Comparison of ENCODE assay signal across 29 cellular contexts in the genomic region with DNA sequence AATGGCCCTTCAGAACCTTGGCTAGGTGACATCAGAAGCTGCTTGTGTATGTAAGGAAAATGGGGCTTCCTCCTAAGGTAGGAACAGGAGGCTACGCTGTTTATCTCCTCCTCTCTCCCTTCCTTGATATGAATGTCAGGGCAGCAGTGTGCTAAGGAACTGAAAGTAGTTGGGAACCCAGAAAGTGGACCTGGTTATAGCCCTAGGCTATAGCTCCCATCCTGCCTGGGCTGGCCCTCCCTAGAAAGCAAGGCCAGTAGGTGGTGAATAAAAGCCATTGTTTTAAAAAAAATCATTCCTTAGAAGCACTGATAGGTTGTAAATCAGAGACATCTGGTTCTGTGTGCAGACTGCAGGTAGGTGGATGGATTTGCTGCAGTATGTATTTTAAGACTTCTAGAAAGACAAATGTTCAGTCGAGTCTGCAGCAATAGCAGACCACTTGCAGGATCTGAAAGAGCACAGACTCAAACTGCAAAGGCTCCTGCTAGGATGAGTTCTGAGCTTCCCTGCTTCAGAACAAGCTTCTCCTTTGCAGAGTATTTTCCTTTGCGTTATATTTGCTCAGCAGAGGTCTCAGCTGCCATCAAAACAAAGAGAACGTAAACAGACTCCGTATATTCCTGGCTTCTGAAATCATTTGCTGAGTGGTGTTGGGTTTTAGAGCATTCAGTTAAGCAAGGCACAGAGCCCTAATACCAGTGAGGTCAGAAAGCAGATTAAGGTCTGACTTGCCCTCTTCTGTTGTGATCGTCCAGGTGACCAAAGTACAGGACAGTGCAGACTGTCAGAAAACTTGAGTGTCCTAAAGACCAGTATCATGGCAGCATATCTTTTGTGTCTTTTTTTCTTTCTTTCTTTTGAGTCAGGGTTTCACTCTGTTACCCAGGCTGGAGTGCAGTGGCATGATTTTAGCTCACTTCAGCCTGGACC. TPM values are rescaled to one million over a fixed set of nuclear protein-coding genes. Genes with fewer than 3 reads are reported as not detected.
DNase-seq lines count a peak whose midpoint lies in the region; ATAC-seq and TF ChIP-seq lines count a peak whose summit lies in the region.
"Had no signal": no experiment of that assay in that cellular context is flagged by ENCODE, and none has a peak within 500 bp of the region (broad histone marks: within the 10 kb centered on the region; RNA-seq: fewer than 3 reads in every experiment).

No MANE protein-coding gene starts in this region.

- no peaks in the 10 kb centered on the region for H3K27me3 ChIP-seq in RWPE2 (ENCODE audit: insufficient read depth, poor library complexity, severe bottlenecking)
- H3K27me3 ChIP-seq: BLaER1 treated with 17β-estradiol and CSF1 and Interleukin-3, amounts not matched to agents 10 nM and 100 nM; sigmoid colon; suprapubic skin had no signal

- TF ChIP-seq CTCF in natural killer cell (IDR thresholded peaks at IDR 0.05) (no peak), RWPE2 (IDR thresholded peaks at IDR 0.05; ENCODE audit: poor library complexity, severe bottlenecking) (no peak)

- H3K4me3 ChIP-seq in RWPE2 (ENCODE audit: severe bottlenecking), result no peak overlapping the region
- H3K4me3 ChIP-seq: BLaER1 treated with 17β-estradiol and CSF1 and Interleukin-3, amounts not matched to agents 10 nM and 100 nM; sigmoid colon; suprapubic skin had no signal

- H3K36me3 ChIP-seq in RWPE2 (ENCODE audit: low read depth), result peaks cover 4% of the 10 kb centered on the region

- H3K27ac ChIP-seq in RWPE2 (ENCODE audit: poor library complexity, severe bottlenecking), result no peak overlapping the region
- H3K27ac ChIP-seq: BLaER1 treated with 17β-estradiol and CSF1 and Interleukin-3, amounts not matched to agents 10 nM and 100 nM; epithelial cell of prostate; sigmoid colon; suprapubic skin had no signal

- ATAC-seq in natural killer cell treated with Interleukin-12 subunit alpha and Interleukin-12 subunit beta and Interleukin-15 and Interleukin-18, amount 100 ng/mL, for 72 hours, result no peak
- no peak for ATAC-seq in natural killer cell
- peak; percentile 44; the same call in 1 of the 3 replicates for ATAC-seq in RWPE2 (ENCODE audit: low read depth)
- ATAC-seq: stimulated activated naive B cell treated with anti-CD40 and anti-IgM and Interleukin-4, amounts not matched to agents 10 μg/mL and 1 μg/mL and 100 μg/mL, for 72 hours had no signal

- peak; percentile 44 for DNase-seq in natural killer cell treated with Interleukin-12 subunit alpha and Interleukin-12 subunit beta and Interleukin-15 and Interleukin-18, amount 100 ng/mL, for 72 hours (ENCODE audit: low spot score)
- DNase-seq in natural killer cell (no peak), RWPE2 (ENCODE audit: low spot score) (no peak), inferior parietal cortex (ENCODE audit: extremely low spot score) (peak; percentile 33), NCI-H526 (lab: John Stamatoyannopoulos, UW) (no peak), erythroblast (lab: John Stamatoyannopoulos, UW) (no peak), UCSD-AML1 (lab: John Stamatoyannopoulos, UW; ENCODE audit: unreplicated experiment) (no peak)
- DNase-seq in effector CD4-positive, alpha-beta T cell, result no peak
- DNase-seq: activated CD4-positive, alpha-beta T cell treated with anti-CD3 and anti-CD28 coated beads, Interleukin-2, amount 10 ng/mL, durations not matched to agents 24 days and 14 days; activated gamma-delta T cell; activated naive CD8-positive, alpha-beta T cell treated with anti-CD3 and anti-CD28 coated beads, Interleukin-2, amount 10 ng/mL, durations not matched to agents 7 days and 5 days; activated T-cell treated with anti-CD3 and anti-CD28 coated beads, Interleukin-2, amount 50 U/mL, for 1 hour; cerebellar nuclear complex; COR-L47; DND-41; H7; NCI-H1105; NCI-H748 treated with DMSO at 0.1 percent for 48 hours; sigmoid colon; stimulated activated CD4-positive, alpha-beta T cell treated with anti-CD3 and anti-CD28 coated beads, Interleukin-15, amount 100 ng/mL, for 24 hours; stimulated activated naive B cell treated with anti-CD40 and anti-IgM and Interleukin-4, amounts not matched to agents 10 μg/mL and 1 μg/mL and 100 μg/mL, for 72 hours had no signal

- H3K4me1 ChIP-seq in RWPE2 (ENCODE audit: insufficient read depth, poor library complexity, severe bottlenecking), result no peaks in the 10 kb centered on the region
- H3K4me1 ChIP-seq: BLaER1 treated with 17β-estradiol and CSF1 and Interleukin-3, amounts not matched to agents 10 nM and 100 nM; sigmoid colon; suprapubic skin had no signal

- H3K4me3 Mint-ChIP-seq in natural killer cell treated with Interleukin-12 subunit alpha and Interleukin-12 subunit beta and Interleukin-15 and Interleukin-18, amount 100 ng/mL, for 72 hours, result no peak overlapping the region
- H3K4me3 Mint-ChIP-seq in natural killer cell, result no peak overlapping the region
- H3K4me3 Mint-ChIP-seq: activated CD4-positive, alpha-beta T cell treated with anti-CD3 and anti-CD28 coated beads, Interleukin-2, amount 10 ng/mL, durations not matched to agents 24 days and 14 days; activated naive CD8-positive, alpha-beta T cell treated with anti-CD3 and anti-CD28 coated beads, Interleukin-2, amount 10 ng/mL, durations not matched to agents 7 days and 5 days; IgD-negative memory B cell; stimulated activated naive B cell treated with anti-CD40 and anti-IgM and Interleukin-4, amounts not matched to agents 10 μg/mL and 1 μg/mL and 100 μg/mL, for 72 hours; T-helper 2 cell treated with Interferon-gamma antibody and Interleukin-4, amounts not matched to agents 5 μg/mL and 100 μg/mL, for 36 hours had no signal

- no peaks in the 10 kb centered on the region for H3K27me3 Mint-ChIP-seq in natural killer cell treated with Interleukin-12 subunit alpha and Interleukin-12 subunit beta and Interleukin-15 and Interleukin-18, amount 100 ng/mL, for 72 hours
- H3K27me3 Mint-ChIP-seq in natural killer cell (ENCODE audit: low read depth in 2 of 2), result no peaks in the 10 kb centered on the region
- H3K27me3 Mint-ChIP-seq: activated CD4-positive, alpha-beta T cell treated with anti-CD3 and anti-CD28 coated beads, Interleukin-2, amount 10 ng/mL, durations not matched to agents 24 days and 14 days had no signal

- H3K9me3 ChIP-seq in RWPE2 (ENCODE audit: severe bottlenecking), result no peaks in the 10 kb centered on the region
- H3K9me3 ChIP-seq: sigmoid colon, suprapubic skin had no signal

- H3K4me1 Mint-ChIP-seq in natural killer cell treated with Interleukin-12 subunit alpha and Interleukin-12 subunit beta and Interleukin-15 and Interleukin-18, amount 100 ng/mL, for 72 hours (ENCODE audit: low read depth in 2 of 2), result no peaks in the 10 kb centered on the region
- no peaks in the 10 kb centered on the region for H3K4me1 Mint-ChIP-seq in natural killer cell
- H3K4me1 Mint-ChIP-seq: activated CD4-positive, alpha-beta T cell treated with anti-CD3 and anti-CD28 coated beads, Interleukin-2, amount 10 ng/mL, durations not matched to agents 24 days and 14 days; activated naive CD8-positive, alpha-beta T cell treated with anti-CD3 and anti-CD28 coated beads, Interleukin-2, amount 10 ng/mL, durations not matched to agents 7 days and 5 days; IgD-negative memory B cell had no signal

- H3K9me3 Mint-ChIP-seq in natural killer cell treated with Interleukin-12 subunit alpha and Interleukin-12 subunit beta and Interleukin-15 and Interleukin-18, amount 100 ng/mL, for 72 hours, result no peaks in the 10 kb centered on the region
- no peaks in the 10 kb centered on the region for H3K9me3 Mint-ChIP-seq in natural killer cell
- H3K9me3 Mint-ChIP-seq: activated CD4-positive, alpha-beta T cell treated with anti-CD3 and anti-CD28 coated beads, Interleukin-2, amount 10 ng/mL, durations not matched to agents 24 days and 14 days; activated naive CD8-positive, alpha-beta T cell treated with anti-CD3 and anti-CD28 coated beads, Interleukin-2, amount 10 ng/mL, durations not matched to agents 7 days and 5 days; IgD-negative memory B cell; stimulated activated naive B cell treated with anti-CD40 and anti-IgM and Interleukin-4, amounts not matched to agents 10 μg/mL and 1 μg/mL and 100 μg/mL, for 72 hours; T-helper 2 cell treated with Interferon-gamma antibody and Interleukin-4, amounts not matched to agents 5 μg/mL and 100 μg/mL, for 36 hours had no signal

- no peak overlapping the region for H3K27ac Mint-ChIP-seq in natural killer cell treated with Interleukin-12 subunit alpha and Interleukin-12 subunit beta and Interleukin-15 and Interleukin-18, amount 100 ng/mL, for 72 hours
- H3K27ac Mint-ChIP-seq in natural killer cell, result no peak overlapping the region
- H3K27ac Mint-ChIP-seq: activated CD4-positive, alpha-beta T cell treated with anti-CD3 and anti-CD28 coated beads, Interleukin-2, amount 10 ng/mL, durations not matched to agents 24 days and 14 days; activated naive CD8-positive, alpha-beta T cell treated with anti-CD3 and anti-CD28 coated beads, Interleukin-2, amount 10 ng/mL, durations not matched to agents 7 days and 5 days; IgD-negative memory B cell; stimulated activated naive B cell treated with anti-CD40 and anti-IgM and Interleukin-4, amounts not matched to agents 10 μg/mL and 1 μg/mL and 100 μg/mL, for 72 hours; T-helper 2 cell treated with Interferon-gamma antibody and Interleukin-4, amounts not matched to agents 5 μg/mL and 100 μg/mL, for 36 hours had no signal

- intact Hi-C loops in natural killer cell (cut with micrococcal nuclease), result no loop called here

- no peak for TF ChIP-seq POLR2A in erythroblast (IDR thresholded peaks at IDR 0.05; ENCODE audit: low read length)

- no peaks in the 10 kb centered on the region for H3K36me3 Mint-ChIP-seq in natural killer cell treated with Interleukin-12 subunit alpha and Interleukin-12 subunit beta and Interleukin-15 and Interleukin-18, amount 100 ng/mL, for 72 hours
- H3K36me3 Mint-ChIP-seq in natural killer cell, result no peaks in the 10 kb centered on the region
- H3K36me3 Mint-ChIP-seq: activated naive CD8-positive, alpha-beta T cell treated with anti-CD3 and anti-CD28 coated beads, Interleukin-2, amount 10 ng/mL, durations not matched to agents 7 days and 5 days; stimulated activated naive B cell treated with anti-CD40 and anti-IgM and Interleukin-4, amounts not matched to agents 10 μg/mL and 1 μg/mL and 100 μg/mL, for 72 hours had no signal

RNA-seq across cellular contexts. Expression of a gene that starts 20.1 kb away (rescaled TPM):
- total RNA-seq in natural killer cell treated with Interleukin-12 subunit alpha and Interleukin-12 subunit beta and Interleukin-15 and Interleukin-18, amount 100 ng/mL, for 72 hours, result not detected
- total RNA-seq in natural killer cell, result not detected
- total RNA-seq: activated CD4-positive, alpha-beta T cell treated with anti-CD3 and anti-CD28 coated beads, Interleukin-2, amount 10 ng/mL, durations not matched to agents 24 days and 14 days; activated CD8-positive, alpha-beta memory T cell treated with anti-CD3 and anti-CD28 coated beads for 36 hours; H7; sigmoid colon; urinary bladder had no signal

RNA-seq across cellular contexts. Expression of a gene that starts 28.7 kb away (rescaled TPM):
- 10 to 100 TPM; 12.8 to 17.6 TPM for total RNA-seq in natural killer cell treated with Interleukin-12 subunit alpha and Interleukin-12 subunit beta and Interleukin-15 and Interleukin-18, amount 100 ng/mL, for 72 hours
- 10 to 100 TPM in 2 of 3 donors, 1 to 10 TPM in 1; 6.9 to 11.5 (median 11.0) TPM for total RNA-seq in natural killer cell

RNA-seq across cellular contexts. Expression of a gene that starts 29.2 kb away (rescaled TPM):
- 1 to 10 TPM; 3.8 to 8.1 TPM for total RNA-seq in natural killer cell treated with Interleukin-12 subunit alpha and Interleukin-12 subunit beta and Interleukin-15 and Interleukin-18, amount 100 ng/mL, for 72 hours
- total RNA-seq in natural killer cell, result 10 to 100 TPM; 15.5 to 23.0 (median 21.5) TPM
- total RNA-seq: activated CD4-positive, alpha-beta T cell treated with anti-CD3 and anti-CD28 coated beads, Interleukin-2, amount 10 ng/mL, durations not matched to agents 24 days and 14 days; H7; OCI-LY7; sigmoid colon; urinary bladder had no signal

RNA-seq across cellular contexts. Expression of a gene that starts 48.4 kb away (rescaled TPM):
- total RNA-seq in natural killer cell treated with Interleukin-12 subunit alpha and Interleukin-12 subunit beta and Interleukin-15 and Interleukin-18, amount 100 ng/mL, for 72 hours, result 10 to 100 TPM; 20.4 to 31.9 TPM
- total RNA-seq in natural killer cell, result 10 to 100 TPM; 20.9 to 27.8 (median 23.7) TPM

Comparison
In these comparisons a context has a peak if more than half of its experiments do, and no peak if none do; other contexts are left out.
1. DNase-seq: peak in natural killer cell treated with Interleukin-12 subunit alpha and Interleukin-12 subunit beta and Interleukin-15 and Interleukin-18, amount 100 ng/mL, for 72 hours (single experiment) and inferior parietal cortex (single experiment); none in natural killer cell (single experiment), RWPE2 (single experiment), NCI-H526 (0 of 2), effector CD4-positive, alpha-beta T cell (single experiment), erythroblast (0 of 2) and UCSD-AML1 (single experiment).